ENCODE assay signal across 1 cellular context in the genomic region with DNA sequence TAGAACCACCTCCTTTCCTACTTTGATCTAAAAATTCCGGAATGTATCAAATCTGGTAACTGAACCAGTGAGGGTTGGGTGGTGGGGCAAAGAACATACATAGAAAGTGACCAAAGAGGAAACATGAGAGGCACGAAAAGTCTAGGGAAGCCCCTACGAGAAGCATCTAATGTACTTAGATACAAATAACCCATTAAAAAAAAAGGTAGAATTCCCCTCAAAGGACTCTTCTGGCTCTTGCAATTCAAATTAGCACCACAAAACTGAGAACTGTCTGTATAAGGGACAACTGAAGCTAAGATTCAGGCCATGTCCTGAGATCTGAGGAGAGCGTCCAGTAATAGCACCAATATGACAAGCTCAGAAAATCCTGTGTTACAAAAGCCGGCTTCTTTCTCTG.
TF ChIP-seq lines count a peak whose summit lies in the region.

No MANE protein-coding gene starts in this region.

TF ChIP-seq in WTC11, 78 proteins besides CTCF, POLR2A, EP300 and RAD21 (continued from another document):
- no peak for TF ChIP-seq ZNF425 (CRISPR knock-in tag; conservative IDR thresholded peaks at IDR 0.05)
- TF ChIP-seq ZNF532 (CRISPR knock-in tag; IDR thresholded peaks at IDR 0.05; ENCODE audit: borderline replicate concordance), result no peak
- TF ChIP-seq ZNF396 (CRISPR knock-in tag; IDR thresholded peaks at IDR 0.05; ENCODE audit: borderline replicate concordance), result no peak
- no peak for TF ChIP-seq ZNF423 (CRISPR knock-in tag; IDR thresholded peaks at IDR 0.05)
- TF ChIP-seq SMAD4 (CRISPR knock-in tag; IDR thresholded peaks at IDR 0.05), result no peak
- no peak for TF ChIP-seq SOX15 (CRISPR knock-in tag; IDR thresholded peaks at IDR 0.05)
- no peak for TF ChIP-seq ZNF416 (CRISPR knock-in tag; IDR thresholded peaks at IDR 0.05)
- no peak for TF ChIP-seq GRHL2 (CRISPR knock-in tag; IDR thresholded peaks at IDR 0.05; ENCODE audit: insufficient replicate concordance, severe bottlenecking)
- TF ChIP-seq GABPB1 (CRISPR knock-in tag; IDR thresholded peaks at IDR 0.05), result no peak
- no peak for TF ChIP-seq NFE2L1 (CRISPR knock-in tag; IDR thresholded peaks at IDR 0.05)
- TF ChIP-seq EMX1 (CRISPR knock-in tag; IDR thresholded peaks at IDR 0.05), result no peak
- TF ChIP-seq ZNF138 (CRISPR knock-in tag; conservative IDR thresholded peaks at IDR 0.05), result no peak
- TF ChIP-seq, protein P1, sequence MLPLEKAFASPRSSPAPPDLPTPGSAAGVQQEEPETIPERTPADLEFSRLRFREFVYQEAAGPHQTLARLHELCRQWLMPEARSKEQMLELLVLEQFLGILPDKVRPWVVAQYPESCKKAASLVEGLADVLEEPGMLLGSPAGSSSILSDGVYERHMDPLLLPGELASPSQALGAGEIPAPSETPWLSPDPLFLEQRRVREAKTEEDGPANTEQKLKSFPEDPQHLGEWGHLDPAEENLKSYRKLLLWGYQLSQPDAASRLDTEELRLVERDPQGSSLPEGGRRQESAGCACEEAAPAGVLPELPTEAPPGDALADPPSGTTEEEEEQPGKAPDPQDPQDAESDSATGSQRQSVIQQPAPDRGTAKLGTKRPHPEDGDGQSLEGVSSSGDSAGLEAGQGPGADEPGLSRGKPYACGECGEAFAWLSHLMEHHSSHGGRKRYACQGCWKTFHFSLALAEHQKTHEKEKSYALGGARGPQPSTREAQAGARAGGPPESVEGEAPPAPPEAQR (CRISPR knock-in tag; IDR thresholded peaks at IDR 0.05), result no peak
- no peak for TF ChIP-seq ZNF121 (CRISPR knock-in tag; IDR thresholded peaks at IDR 0.05)
